In genomic region chr17:13134106-13134505, GRCh38 we compare ENCODE assay signal across 20 cellular contexts.
"Had no signal": no experiment of that assay in that cellular context is flagged by ENCODE, and none has a peak within 500 bp of the region (broad histone marks: within the 10 kb centered on the region; RNA-seq: fewer than 3 reads in every experiment).

No MANE protein-coding gene starts in this region.

- ATAC-seq: foreskin keratinocyte; left colon; left ventricle myocardium superior; natural killer cell treated with Interleukin-12 subunit alpha and Interleukin-12 subunit beta and Interleukin-15 and Interleukin-18, amount 100 ng/mL, for 72 hours; right lobe of liver; stimulated activated effector memory CD8-positive, alpha-beta T cell treated with anti-CD3 and anti-CD28 coated beads, Interleukin-12 subunit alpha, Interleukin-12 subunit beta, amount 100 ng/mL, for 72 hours; stimulated activated naive CD8-positive, alpha-beta T cell treated with anti-CD3 and anti-CD28 coated beads, Interleukin-15, Interleukin-2, amounts not matched to agents 100 U/mL and 50 U/mL, for 24 hours had no signal

- H3K9me3 ChIP-seq: esophagus squamous epithelium, prostate gland, right lobe of liver, suprapubic skin, thyroid gland had no signal

- H3K4me2 ChIP-seq: hepatocyte had no signal

- DNase-seq: effector memory CD4-positive, alpha-beta T cell; esophagus squamous epithelium; foreskin keratinocyte; left colon; left ventricle myocardium superior; mesenchymal stem cell; midbrain; right lobe of liver; stimulated activated CD4-positive, alpha-beta T cell treated with anti-CD3 and anti-CD28 coated beads, Interleukin-4, amount 100 ng/mL, for 1 hour; stimulated activated CD8-positive, alpha-beta memory T cell treated with anti-CD3 and anti-CD28 coated beads, Interleukin-4, amount 100 ng/mL, for 48 hours; stimulated activated naive CD8-positive, alpha-beta T cell treated with anti-CD3 and anti-CD28 coated beads, Interleukin-15, Interleukin-2, amounts not matched to agents 100 U/mL and 50 U/mL, for 24 hours; thyroid gland had no signal

- H3K79me2 ChIP-seq: hepatocyte, parathyroid adenoma had no signal

- H3K36me3 ChIP-seq: esophagus squamous epithelium, prostate gland, right lobe of liver, suprapubic skin, thyroid gland had no signal

- H3K4me1 Mint-ChIP-seq: stimulated activated effector memory CD8-positive, alpha-beta T cell treated with anti-CD3 and anti-CD28 coated beads, Interleukin-12 subunit alpha, Interleukin-12 subunit beta, amount 100 ng/mL, for 72 hours had no signal

- H3K9ac ChIP-seq: parathyroid adenoma had no signal

- H2AFZ ChIP-seq: hepatocyte, parathyroid adenoma had no signal

- H3K4me1 ChIP-seq: esophagus squamous epithelium, foreskin keratinocyte, parathyroid adenoma, prostate gland, right lobe of liver, suprapubic skin, thyroid gland had no signal

- H3K4me3 ChIP-seq: esophagus squamous epithelium, hepatocyte, lung, prostate gland, right lobe of liver, suprapubic skin, thyroid gland had no signal

- H3K36me3 Mint-ChIP-seq: natural killer cell treated with Interleukin-12 subunit alpha and Interleukin-12 subunit beta and Interleukin-15 and Interleukin-18, amount 100 ng/mL, for 72 hours; stimulated activated effector memory CD8-positive, alpha-beta T cell treated with anti-CD3 and anti-CD28 coated beads, Interleukin-12 subunit alpha, Interleukin-12 subunit beta, amount 100 ng/mL, for 72 hours; type B pancreatic cell had no signal

- H3K27me3 ChIP-seq: foreskin keratinocyte, hepatocyte, right lobe of liver, suprapubic skin, thyroid gland had no signal

- H3K27ac ChIP-seq: esophagus squamous epithelium, foreskin keratinocyte, hepatocyte, parathyroid adenoma, prostate gland, right lobe of liver, suprapubic skin, thyroid gland had no signal

- H3K27ac Mint-ChIP-seq: natural killer cell treated with Interleukin-12 subunit alpha and Interleukin-12 subunit beta and Interleukin-15 and Interleukin-18, amount 100 ng/mL, for 72 hours; stimulated activated effector memory CD8-positive, alpha-beta T cell treated with anti-CD3 and anti-CD28 coated beads, Interleukin-12 subunit alpha, Interleukin-12 subunit beta, amount 100 ng/mL, for 72 hours; type B pancreatic cell had no signal

- H3K4me3 Mint-ChIP-seq: natural killer cell treated with Interleukin-12 subunit alpha and Interleukin-12 subunit beta and Interleukin-15 and Interleukin-18, amount 100 ng/mL, for 72 hours; stimulated activated effector memory CD8-positive, alpha-beta T cell treated with anti-CD3 and anti-CD28 coated beads, Interleukin-12 subunit alpha, Interleukin-12 subunit beta, amount 100 ng/mL, for 72 hours; type B pancreatic cell had no signal
